8 cellular contexts compared by ENCODE assay signal in the genomic region with DNA sequence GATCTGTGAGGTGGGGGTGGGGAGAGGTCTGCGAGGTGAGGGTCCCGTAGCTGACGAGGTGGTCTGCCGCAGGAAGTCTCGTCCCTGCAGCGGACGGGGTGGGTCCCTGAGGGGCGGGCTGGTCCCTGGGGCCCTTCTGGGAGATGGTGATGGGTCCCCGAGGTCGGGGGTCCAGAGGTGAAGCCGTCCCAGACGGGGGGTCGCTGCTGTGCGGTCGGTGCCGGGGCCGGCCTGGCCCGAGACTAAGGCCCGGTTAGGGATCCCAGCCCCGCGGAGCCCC. TPM values are rescaled to one million over a fixed set of nuclear protein-coding genes. Genes with fewer than 3 reads are reported as not detected.
DNase-seq lines count a peak whose midpoint lies in the region; ATAC-seq and TF ChIP-seq lines count a peak whose summit lies in the region.

No MANE protein-coding gene starts in this region.

- H3K9me3 Mint-ChIP-seq in IgD-negative memory B cell: no peaks in the 10 kb centered on the region

- peak overlapping the region; percentile 84 for H3K4me3 ChIP-seq in GM12864 (ENCODE audit: low read depth, low read length)
- H3K4me3 ChIP-seq in ectodermal cell (ENCODE audit: insufficient read depth, low read depth, low read length): peak overlapping the region; percentile 83
- H3K4me3 ChIP-seq in neuron (ENCODE audit: low read length): peak overlapping the region; percentile 89

- ATAC-seq in HG02759 (IDR thresholded peaks at IDR 0.05; ENCODE audit: unreplicated experiment) (no peak), GM18909 (IDR thresholded peaks at IDR 0.05; ENCODE audit: poor library complexity, unreplicated experiment) (no peak), HG03108 (IDR thresholded peaks at IDR 0.05; ENCODE audit: unreplicated experiment) (no peak)

- no peak overlapping the region for H3K27ac ChIP-seq in ectodermal cell (ENCODE audit: insufficient read depth, low read depth, low read length, poor library complexity, severe bottlenecking)

- no peaks in the 10 kb centered on the region for H3K36me3 Mint-ChIP-seq in IgD-negative memory B cell

- peaks cover 6% of the 10 kb centered on the region for H3K27me3 ChIP-seq in ectodermal cell (ENCODE audit: control insufficient read depth, insufficient read depth, low read length, poor library complexity, severe bottlenecking)
- no peaks in the 10 kb centered on the region for H3K27me3 ChIP-seq in neuron (ENCODE audit: insufficient read depth, low read length)

- H3K27ac Mint-ChIP-seq in IgD-negative memory B cell: no peak overlapping the region

- WGBS in ectodermal cell, 2 experiments: 1% methylated on average over 21 of the region's 21 CpGs

- no peak for TF ChIP-seq CTCF in GM12864 (IDR thresholded peaks at IDR 0.05; ENCODE audit: low read depth, low read length, missing control alignments)

- no peak for DNase-seq in GM12864 (ENCODE audit: low read depth)
- no peak for DNase-seq in NCI-H82 treated with DMSO at 0.1 percent for 48 hours (lab: John Stamatoyannopoulos, UW; ENCODE audit: unreplicated experiment)

- H3K4me3 Mint-ChIP-seq in IgD-negative memory B cell: peak overlapping the region; percentile 8 to 93 (median 85)

- H3K27me3 Mint-ChIP-seq in IgD-negative memory B cell: peaks cover 29% of the 10 kb centered on the region

- peak overlapping the region; percentile 32 for H2AFZ ChIP-seq in neuron (ENCODE audit: low read depth, low read length)

- no peaks in the 10 kb centered on the region for H3K9me3 ChIP-seq in ectodermal cell (ENCODE audit: control insufficient read depth, low read length)
- H3K9me3 ChIP-seq in neuron (ENCODE audit: low read length): no peaks in the 10 kb centered on the region

- H3K4me1 Mint-ChIP-seq in IgD-negative memory B cell: peaks cover 3 to 12% (median 7%) of the 10 kb centered on the region in 3 donors

- H3K4me1 ChIP-seq in ectodermal cell (ENCODE audit: control insufficient read depth, insufficient read depth, low read length) (peaks cover 20% of the 10 kb centered on the region), neuron (ENCODE audit: insufficient read depth, low read length) (peaks cover 19% of the 10 kb centered on the region)

- H3K36me3 ChIP-seq in ectodermal cell (ENCODE audit: control insufficient read depth, insufficient read depth, low read length) (no peaks in the 10 kb centered on the region), neuron (ENCODE audit: insufficient read depth, low read length) (no peaks in the 10 kb centered on the region)

RNA-seq across cellular contexts. Expression of a gene that starts 0.4 kb away (rescaled TPM):
- polyA plus RNA-seq in IgD-negative memory B cell: 6.3 TPM
- 48.1 TPM for polyA plus RNA-seq in ectodermal cell (2013, experiment 1 of 4)
- 45.3 TPM for polyA plus RNA-seq in ectodermal cell (2013, experiment 2 of 4)
- 32.9 TPM for polyA plus RNA-seq in ectodermal cell (2013, experiment 3 of 4)
- 37.0 TPM for polyA plus RNA-seq in ectodermal cell (2013, experiment 4 of 4)

RNA-seq across cellular contexts. Expression of a gene that starts 26.6 kb away (rescaled TPM):
- not detected for polyA plus RNA-seq in IgD-negative memory B cell
- polyA plus RNA-seq in ectodermal cell (2013, experiment 1 of 4): 1,380 TPM
- 1,461 TPM for polyA plus RNA-seq in ectodermal cell (2013, experiment 2 of 4)
- 10,045 TPM for polyA plus RNA-seq in ectodermal cell (2013, experiment 3 of 4)
- polyA plus RNA-seq in ectodermal cell (2013, experiment 4 of 4): 4,105 TPM

RNA-seq across cellular contexts. Expression of a gene that starts 27.9 kb away (rescaled TPM):
- polyA plus RNA-seq in IgD-negative memory B cell: not detected
- polyA plus RNA-seq in ectodermal cell (2013, experiment 1 of 4): 1,643 TPM
- polyA plus RNA-seq in ectodermal cell (2013, experiment 2 of 4): 1,666 TPM
- polyA plus RNA-seq in ectodermal cell (2013, experiment 3 of 4): 8,475 TPM
- 3,070 TPM for polyA plus RNA-seq in ectodermal cell (2013, experiment 4 of 4)

RNA-seq across cellular contexts. Expression of a gene that starts 37.0 kb away (rescaled TPM):
- 0.74 TPM for polyA plus RNA-seq in IgD-negative memory B cell
- polyA plus RNA-seq in ectodermal cell (2013, experiment 1 of 4): 4.3 TPM
- 4.0 TPM for polyA plus RNA-seq in ectodermal cell (2013, experiment 2 of 4)
- 5.0 TPM for polyA plus RNA-seq in ectodermal cell (2013, experiment 3 of 4)
- polyA plus RNA-seq in ectodermal cell (2013, experiment 4 of 4): 4.7 TPM
